15 cellular contexts compared by ENCODE assay signal in genomic region chr16:57062329-57062728, GRCh38. TPM values are rescaled to one million over a fixed set of nuclear protein-coding genes. Genes with fewer than 3 reads are reported as not detected.
A peak's percentile ranks its signal among the peaks of the same experiment; 100 is the strongest.
DNase-seq lines count a peak whose midpoint lies in the region; ATAC-seq, FAIRE-seq and TF ChIP-seq lines count a peak whose summit lies in the region.
"Had no signal": no experiment of that assay in that cellular context is flagged by ENCODE, and none has a peak within 500 bp of the region (broad histone marks: within the 10 kb centered on the region; RNA-seq: fewer than 3 reads in every experiment).

No MANE protein-coding gene starts in this region.

- H3K4me3 ChIP-seq in gastroesophageal sphincter (no peak overlapping the region), kidney (ENCODE audit: low read length in 2 of 2) (no peak overlapping the region)
- H3K4me3 ChIP-seq: pancreas, SK-N-MC had no signal

- no peaks in the 10 kb centered on the region for H3K27me3 ChIP-seq in gastroesophageal sphincter
- H3K27me3 ChIP-seq: pancreas had no signal

- TF ChIP-seq CTCF in natural killer cell (IDR thresholded peaks at IDR 0.05) = no peak
- no peak for TF ChIP-seq CTCF in gastroesophageal sphincter (IDR thresholded peaks at IDR 0.05)
- TF ChIP-seq CTCF in kidney (IDR thresholded peaks at IDR 0.05; ENCODE audit: borderline replicate concordance, extremely low read depth, insufficient read depth) = no peak

- POLR2A ChIA-PET in naive thymus-derived CD8-positive, alpha-beta T cell (lab: Charles Lee) = interaction anchor here (0.7 to 1.9 kb wide), 5 partner anchors 11 to 78 kb away, joined by 3 to 4 read pairs (median 3); partner anchors contain the start of gene NLRC5

- H3K9me3 Mint-ChIP-seq in natural killer cell = no peaks in the 10 kb centered on the region
- no peaks in the 10 kb centered on the region for H3K9me3 Mint-ChIP-seq in natural killer cell treated with Interleukin-12 subunit alpha and Interleukin-12 subunit beta and Interleukin-15 and Interleukin-18, amount 100 ng/mL, for 72 hours
- no peaks in the 10 kb centered on the region for H3K9me3 Mint-ChIP-seq in central memory CD8-positive, alpha-beta T cell
- H3K9me3 Mint-ChIP-seq in naive thymus-derived CD8-positive, alpha-beta T cell = no peaks in the 10 kb centered on the region
- no peaks in the 10 kb centered on the region for H3K9me3 Mint-ChIP-seq in activated CD4-positive, alpha-beta T cell treated with anti-CD3 and anti-CD28 coated beads, Interleukin-2, amount 10 ng/mL, durations not matched to agents 24 days and 14 days

- TF ChIP-seq POLR2A in gastroesophageal sphincter (IDR thresholded peaks at IDR 0.05) = no peak

- H3K27ac ChIP-seq in gastroesophageal sphincter (peak overlapping the region in 2 of 4 donors; percentile 67 to 73), kidney (ENCODE audit: low read depth in 2 of 2, low read length in 2 of 2) (no peak overlapping the region)
- H3K27ac ChIP-seq: pancreas, SK-N-MC had no signal

- 61 to 66% methylated on average over 4 to 7 of the region's 8 CpGs for WGBS in gastroesophageal sphincter (ENCODE audit: low coverage in 1 of 2), 2 donors

- H3K9ac ChIP-seq in kidney (ENCODE audit: low read length in 2 of 2) = no peak overlapping the region

- intact Hi-C loops in natural killer cell (cut with micrococcal nuclease) (no loop called here), kidney (cut with DNase I) (no loop called here)
- intact Hi-C loops in activated CD4-positive, alpha-beta T cell treated with anti-CD3 and anti-CD28 coated beads, Interleukin-2, amount 10 ng/mL, durations not matched to agents 24 days and 14 days (cut with micrococcal nuclease) = no loop called here

- ATAC-seq in natural killer cell (no peak), gastroesophageal sphincter (no peak)
- ATAC-seq in natural killer cell treated with Interleukin-12 subunit alpha and Interleukin-12 subunit beta and Interleukin-15 and Interleukin-18, amount 100 ng/mL, for 72 hours = no peak
- ATAC-seq in central memory CD8-positive, alpha-beta T cell (replicated peaks; ENCODE audit: extremely low read depth, poor library complexity, severe bottlenecking) = no peak
- no peak for ATAC-seq in naive thymus-derived CD8-positive, alpha-beta T cell

- no peaks in the 10 kb centered on the region for H3K27me3 Mint-ChIP-seq in natural killer cell (ENCODE audit: low read depth in 2 of 2)
- H3K27me3 Mint-ChIP-seq in natural killer cell treated with Interleukin-12 subunit alpha and Interleukin-12 subunit beta and Interleukin-15 and Interleukin-18, amount 100 ng/mL, for 72 hours = no peaks in the 10 kb centered on the region
- H3K27me3 Mint-ChIP-seq in central memory CD8-positive, alpha-beta T cell = no peaks in the 10 kb centered on the region
- no peaks in the 10 kb centered on the region for H3K27me3 Mint-ChIP-seq in naive thymus-derived CD8-positive, alpha-beta T cell
- H3K27me3 Mint-ChIP-seq in activated CD4-positive, alpha-beta T cell treated with anti-CD3 and anti-CD28 coated beads, Interleukin-2, amount 10 ng/mL, durations not matched to agents 24 days and 14 days = no peaks in the 10 kb centered on the region

- H3K9me3 ChIP-seq in gastroesophageal sphincter (no peaks in the 10 kb centered on the region), kidney (ENCODE audit: control insufficient read depth in 1 of 2, low read length in 2 of 2) (no peaks in the 10 kb centered on the region)
- H3K9me3 ChIP-seq: pancreas had no signal

- peaks cover 0 to 28% of the 10 kb centered on the region in 2 donors for H3K36me3 ChIP-seq in gastroesophageal sphincter
- H3K36me3 ChIP-seq in kidney (ENCODE audit: control insufficient read depth in 1 of 2, insufficient read depth in 2 of 2, low read length in 2 of 2) = no peaks in the 10 kb centered on the region
- H3K36me3 ChIP-seq: pancreas had no signal

- no peak for TF ChIP-seq EP300 in gastroesophageal sphincter (IDR thresholded peaks at IDR 0.05)

- FAIRE-seq in kidney (lab: Jason Lieb, UNC) = no peak
- FAIRE-seq: bronchial epithelial cell, pancreas had no signal

- peaks cover 6% of the 10 kb centered on the region for H3K36me3 Mint-ChIP-seq in natural killer cell
- H3K36me3 Mint-ChIP-seq in natural killer cell treated with Interleukin-12 subunit alpha and Interleukin-12 subunit beta and Interleukin-15 and Interleukin-18, amount 100 ng/mL, for 72 hours = peaks cover 13% of the 10 kb centered on the region
- peaks cover 67% of the 10 kb centered on the region for H3K36me3 Mint-ChIP-seq in central memory CD8-positive, alpha-beta T cell (ENCODE audit: insufficient read depth)
- H3K36me3 Mint-ChIP-seq in naive thymus-derived CD8-positive, alpha-beta T cell = peaks cover 0 to 72% (median 20%) of the 10 kb centered on the region in 3 donors
- H3K36me3 Mint-ChIP-seq in activated CD4-positive, alpha-beta T cell treated with anti-CD3 and anti-CD28 coated beads, Interleukin-2, amount 10 ng/mL, durations not matched to agents 24 days and 14 days (ENCODE audit: low read depth) = peaks cover 47% of the 10 kb centered on the region

- no peak overlapping the region for H3K4me3 Mint-ChIP-seq in natural killer cell
- no peak overlapping the region for H3K4me3 Mint-ChIP-seq in natural killer cell treated with Interleukin-12 subunit alpha and Interleukin-12 subunit beta and Interleukin-15 and Interleukin-18, amount 100 ng/mL, for 72 hours
- no peak overlapping the region for H3K4me3 Mint-ChIP-seq in central memory CD8-positive, alpha-beta T cell
- H3K4me3 Mint-ChIP-seq in naive thymus-derived CD8-positive, alpha-beta T cell = no peak overlapping the region
- H3K4me3 Mint-ChIP-seq in activated CD4-positive, alpha-beta T cell treated with anti-CD3 and anti-CD28 coated beads, Interleukin-2, amount 10 ng/mL, durations not matched to agents 24 days and 14 days = no peak overlapping the region

- H3K4me1 ChIP-seq in gastroesophageal sphincter (peaks cover 0 to 14% (median 12%) of the 10 kb centered on the region in 3 donors), kidney (ENCODE audit: control insufficient read depth in 1 of 2, insufficient read depth in 1 of 2, low read depth in 1 of 2, low read length in 2 of 2) (peaks cover 0 to 5% of the 10 kb centered on the region in 2 donors)
- H3K4me1 ChIP-seq: pancreas had no signal

- peaks cover 0 to 18% of the 10 kb centered on the region in 2 donors for H3K4me1 Mint-ChIP-seq in natural killer cell
- H3K4me1 Mint-ChIP-seq in natural killer cell treated with Interleukin-12 subunit alpha and Interleukin-12 subunit beta and Interleukin-15 and Interleukin-18, amount 100 ng/mL, for 72 hours (ENCODE audit: low read depth in 2 of 2) = peaks cover 15 to 17% of the 10 kb centered on the region in 2 donors
- H3K4me1 Mint-ChIP-seq in central memory CD8-positive, alpha-beta T cell = peaks cover 20% of the 10 kb centered on the region
- peaks cover 23 to 46% (median 30%) of the 10 kb centered on the region in 4 donors for H3K4me1 Mint-ChIP-seq in naive thymus-derived CD8-positive, alpha-beta T cell
- H3K4me1 Mint-ChIP-seq in activated CD4-positive, alpha-beta T cell treated with anti-CD3 and anti-CD28 coated beads, Interleukin-2, amount 10 ng/mL, durations not matched to agents 24 days and 14 days = peaks cover 8% of the 10 kb centered on the region

- H3K27ac Mint-ChIP-seq in natural killer cell = peak overlapping the region; percentile 15 to 16
- no peak overlapping the region for H3K27ac Mint-ChIP-seq in natural killer cell treated with Interleukin-12 subunit alpha and Interleukin-12 subunit beta and Interleukin-15 and Interleukin-18, amount 100 ng/mL, for 72 hours
- H3K27ac Mint-ChIP-seq in central memory CD8-positive, alpha-beta T cell (ENCODE audit: low read depth) = peak overlapping the region; percentile 30
- peak overlapping the region in 8 of 10 donors; percentile 18 to 88 (median 72) for H3K27ac Mint-ChIP-seq in naive thymus-derived CD8-positive, alpha-beta T cell
- no peak overlapping the region for H3K27ac Mint-ChIP-seq in activated CD4-positive, alpha-beta T cell treated with anti-CD3 and anti-CD28 coated beads, Interleukin-2, amount 10 ng/mL, durations not matched to agents 24 days and 14 days

- no peak for DNase-seq in natural killer cell
- DNase-seq in natural killer cell treated with Interleukin-12 subunit alpha and Interleukin-12 subunit beta and Interleukin-15 and Interleukin-18, amount 100 ng/mL, for 72 hours (ENCODE audit: low spot score) = no peak
- no peak for DNase-seq in central memory CD8-positive, alpha-beta T cell (ENCODE audit: low spot score in 2 of 2)
- DNase-seq in naive thymus-derived CD8-positive, alpha-beta T cell = no peak
- DNase-seq in foreskin melanocyte = no peak
- no peak for DNase-seq in kidney
- no peak for DNase-seq in activated CD4-positive, alpha-beta T cell treated with anti-CD3 and anti-CD28 coated beads, Interleukin-2, amount 10 ng/mL, durations not matched to agents 24 days and 14 days
- DNase-seq: activated CD4-positive, CD25-positive, alpha-beta regulatory T cell treated with anti-CD3 and anti-CD28 coated beads, Interleukin-2, amount 50 U/mL, for 72 hours; activated gamma-delta T cell; Kasumi-1; NCI-H1930; pancreas had no signal

RNA-seq across cellular contexts. Expression of gene CPNE2, which starts 30.1 kb away (rescaled TPM):
- total RNA-seq in natural killer cell = 1 to 10 TPM; 2.0 to 2.6 (median 2.4) TPM
- under 1 TPM; 0.50 to 0.95 TPM for total RNA-seq in natural killer cell treated with Interleukin-12 subunit alpha and Interleukin-12 subunit beta and Interleukin-15 and Interleukin-18, amount 100 ng/mL, for 72 hours
- total RNA-seq in naive thymus-derived CD8-positive, alpha-beta T cell = 10 to 100 TPM in 1 of 2 experiments, 1 to 10 TPM in 1; 9.6 to 10.3 TPM
- 10 to 100 TPM; 26.8 to 60.4 (median 30.4) TPM for polyA plus RNA-seq in naive thymus-derived CD8-positive, alpha-beta T cell
- total RNA-seq in gastroesophageal sphincter = 10 to 100 TPM; 18.0 to 38.7 (median 27.8) TPM
- 24.1 TPM for total RNA-seq in kidney
- 33.1 TPM for polyA plus RNA-seq in kidney (ENCODE audit: insufficient read depth, low read depth, low replicate concordance)
- 6.3 and 6.4 TPM in 2 replicates for total RNA-seq in activated CD4-positive, alpha-beta T cell treated with anti-CD3 and anti-CD28 coated beads, Interleukin-2, amount 10 ng/mL, durations not matched to agents 24 days and 14 days

Comparison
In these comparisons a context has a peak if more than half of its experiments do, and no peak if none do; other contexts are left out.
1. H3K27ac Mint-ChIP-seq: peak in natural killer cell (2 of 2), central memory CD8-positive, alpha-beta T cell (single experiment) and naive thymus-derived CD8-positive, alpha-beta T cell (8 of 10); none in natural killer cell treated with Interleukin-12 subunit alpha and Interleukin-12 subunit beta and Interleukin-15 and Interleukin-18, amount 100 ng/mL, for 72 hours (0 of 2) and activated CD4-positive, alpha-beta T cell treated with anti-CD3 and anti-CD28 coated beads, Interleukin-2, amount 10 ng/mL, durations not matched to agents 24 days and 14 days (single experiment).